In genomic region chr11:5992604-5993251, GRCh38 we compare ENCODE assay signal across 1 cellular context.
TF ChIP-seq lines count a peak whose summit lies in the region.

No MANE protein-coding gene starts in this region.

TF ChIP-seq in A549, 52 proteins besides CTCF, POLR2A, EP300 and RAD21:
- TF ChIP-seq SMC3 (IDR thresholded peaks at IDR 0.05), result peak; percentile 24; the same call in 1 of the 3 replicates
- TF ChIP-seq RNF2 (IDR thresholded peaks at IDR 0.05; ENCODE audit: borderline replicate concordance, low read depth), result no peak
- TF ChIP-seq ZC3H11A (IDR thresholded peaks at IDR 0.05), result no peak
- no peak for TF ChIP-seq FOSB (CRISPR knock-in tag; IDR thresholded peaks at IDR 0.05)
- TF ChIP-seq GATA3 (IDR thresholded peaks at IDR 0.05; ENCODE audit: borderline replicate concordance), result no peak
- no peak for TF ChIP-seq FOSL2 (IDR thresholded peaks at IDR 0.05)
- TF ChIP-seq FOSL2 (CRISPR knock-in tag; IDR thresholded peaks at IDR 0.05), result no peak
TF ChIP-seq in A549: peak in this region for 1.
